In genomic region chr6:12348530-12349511, GRCh38 we compare ENCODE assay signal across 12 cellular contexts. TPM values are rescaled to one million over a fixed set of nuclear protein-coding genes. Genes with fewer than 3 reads are reported as not detected.
DNase-seq lines count a peak whose midpoint lies in the region; ATAC-seq, FAIRE-seq and TF ChIP-seq lines count a peak whose summit lies in the region.
"Had no signal": no experiment of that assay in that cellular context is flagged by ENCODE, and none has a peak within 500 bp of the region (broad histone marks: within the 10 kb centered on the region; RNA-seq: fewer than 3 reads in every experiment).

No MANE protein-coding gene starts in this region.

- peaks cover 12% of the 10 kb centered on the region for H3K4me1 Mint-ChIP-seq in astrocyte (ENCODE audit: low read depth, unreplicated experiment)
- H3K4me1 Mint-ChIP-seq: activated T-helper 17 cell treated with anti-CD3 and anti-CD28 coated beads, Interleukin-2, amount 50 U/mL, for 72 hours; endodermal cell had no signal

- H4K20me1 ChIP-seq in astrocyte (ENCODE audit: insufficient read depth, low read length), result no peaks in the 10 kb centered on the region

- H3K27me3 Mint-ChIP-seq in astrocyte (ENCODE audit: low read depth, unreplicated experiment), result no peaks in the 10 kb centered on the region

- peak overlapping the region; percentile 69 for H3K27ac Mint-ChIP-seq in astrocyte (ENCODE audit: unreplicated experiment)
- H3K27ac Mint-ChIP-seq: activated T-helper 17 cell treated with anti-CD3 and anti-CD28 coated beads, Interleukin-2, amount 50 U/mL, for 72 hours; endodermal cell; T-helper 2 cell treated with Interferon-gamma antibody and Interleukin-4, amounts not matched to agents 5 μg/mL and 100 μg/mL, for 36 hours had no signal

- H3K9me3 Mint-ChIP-seq in astrocyte (ENCODE audit: unreplicated experiment), result peaks cover 8% of the 10 kb centered on the region

- FAIRE-seq in astrocyte (lab: Jason Lieb, UNC), result peak; percentile 59

- H3K27me3 ChIP-seq in astrocyte (ENCODE audit: insufficient read depth, low read length), result no peaks in the 10 kb centered on the region

- no peak overlapping the region for H3K9ac ChIP-seq in astrocyte (ENCODE audit: low read length)

- no peaks in the 10 kb centered on the region for H3K79me2 ChIP-seq in astrocyte (ENCODE audit: insufficient read depth, low read length)

- peak overlapping the region; percentile 36 for H3K27ac ChIP-seq in astrocyte (ENCODE audit: low read depth, low read length)

- H2AFZ ChIP-seq in astrocyte (ENCODE audit: low read depth, low read length), result no peak overlapping the region

- TF ChIP-seq CTCF in astrocyte (IDR thresholded peaks at IDR 0.05; ENCODE audit: insufficient read depth, low read depth, low read length), result no peak

- no peaks in the 10 kb centered on the region for H3K36me3 ChIP-seq in astrocyte (ENCODE audit: insufficient read depth, low read length)

- H3K4me3 Mint-ChIP-seq in astrocyte (ENCODE audit: unreplicated experiment), result no peak overlapping the region
- H3K4me3 Mint-ChIP-seq: activated T-helper 17 cell treated with anti-CD3 and anti-CD28 coated beads, Interleukin-2, amount 50 U/mL, for 72 hours; endodermal cell; T-helper 2 cell treated with Interferon-gamma antibody and Interleukin-4, amounts not matched to agents 5 μg/mL and 100 μg/mL, for 36 hours had no signal

- ATAC-seq in HG02588 (IDR thresholded peaks at IDR 0.05; ENCODE audit: unreplicated experiment) (no peak), HG02885 (IDR thresholded peaks at IDR 0.05; ENCODE audit: poor library complexity, unreplicated experiment) (no peak)
- ATAC-seq: activated T-helper 17 cell treated with anti-CD3 and anti-CD28 coated beads, Interleukin-2, amount 50 U/mL, for 72 hours had no signal

- H3K4me2 ChIP-seq in astrocyte (ENCODE audit: low read length), result peak overlapping the region; percentile 35

- peaks cover 7% of the 10 kb centered on the region for H3K9me3 ChIP-seq in astrocyte (ENCODE audit: insufficient read depth, low read depth, low read length)

- no peak overlapping the region for H3K4me3 ChIP-seq in astrocyte (ENCODE audit: insufficient read depth, low read depth, low read length)

- H3K4me1 ChIP-seq in astrocyte (ENCODE audit: insufficient read depth, low read length), result peaks cover 13% of the 10 kb centered on the region

- H3K36me3 Mint-ChIP-seq in astrocyte (ENCODE audit: low read depth, unreplicated experiment), result peaks cover 2% of the 10 kb centered on the region

- DNase-seq in HK-2 (ENCODE audit: unreplicated experiment) (peak; percentile 53), astrocyte (ENCODE audit: low read depth) (peak; percentile 88), kidney glomerular epithelial cell (lab: John Stamatoyannopoulos, UW) (peak; percentile 99), nucleus accumbens (lab: John Stamatoyannopoulos, UW) (no peak), activated T-cell treated with anti-CD3 and anti-CD28 coated beads for 4 hours (no peak)
- DNase-seq: endodermal cell, NCI-H345, substantia nigra had no signal

RNA-seq across cellular contexts. Expression of gene EDN1, which starts 58.7 kb away (rescaled TPM):
- 54.8 and 64.4 TPM in 2 replicates for total RNA-seq in astrocyte

Comparison
In these comparisons a context has a peak if more than half of its experiments do, and no peak if none do; other contexts are left out.
1. DNase-seq: peak in HK-2 (single experiment), astrocyte (single experiment) and kidney glomerular epithelial cell (single experiment); none in nucleus accumbens (0 of 56) and activated T-cell treated with anti-CD3 and anti-CD28 coated beads for 4 hours (single experiment).